15 cellular contexts compared by ENCODE assay signal in the genomic region with DNA sequence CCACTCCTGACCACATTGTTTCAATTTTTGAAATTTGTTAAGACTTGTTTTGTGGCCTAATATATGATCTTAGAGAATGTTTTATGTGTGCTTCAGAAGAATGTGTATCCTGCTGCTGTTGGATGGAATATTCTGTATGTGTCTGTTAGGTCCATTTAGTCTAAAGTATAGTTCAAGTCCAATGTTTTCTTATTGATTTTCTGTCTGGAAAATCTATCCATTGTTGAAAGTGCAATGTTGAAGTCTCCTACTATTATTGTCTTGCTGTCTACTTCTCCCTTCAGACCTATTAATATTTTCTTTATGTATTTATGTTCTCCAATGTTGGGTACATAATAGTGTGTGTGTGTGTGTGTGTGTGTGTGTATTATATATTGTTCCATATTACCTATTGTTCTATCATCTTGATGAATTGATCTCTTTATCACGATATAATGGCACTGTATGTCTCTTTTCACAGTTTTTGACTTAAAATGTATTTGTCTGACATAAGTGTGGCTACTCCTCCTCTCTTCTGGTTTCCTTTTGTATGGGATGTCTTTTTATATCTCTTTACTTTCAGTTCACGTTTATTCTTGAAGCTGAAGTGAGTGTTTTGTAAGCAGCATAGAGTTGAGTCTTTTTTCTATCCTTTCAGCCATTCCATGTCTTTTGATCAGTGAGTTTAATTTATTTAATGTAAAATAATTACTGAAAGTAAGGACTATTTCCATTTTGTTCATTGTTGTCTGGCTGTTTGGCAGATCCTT.
DNase-seq lines count a peak whose midpoint lies in the region; ATAC-seq and TF ChIP-seq lines count a peak whose summit lies in the region.
"Had no signal": no experiment of that assay in that cellular context is flagged by ENCODE, and none has a peak within 500 bp of the region (broad histone marks: within the 10 kb centered on the region; RNA-seq: fewer than 3 reads in every experiment).

No MANE protein-coding gene starts in this region.

- POLR2A ChIA-PET in CD4-positive, alpha-beta memory T cell (lab: Charles Lee; ENCODE audit: partially characterized antibody), result no interaction called here

- no peaks in the 10 kb centered on the region for H3K4me1 Mint-ChIP-seq in CD4-positive, alpha-beta memory T cell
- H3K4me1 Mint-ChIP-seq: activated T-helper 17 cell treated with anti-CD3 and anti-CD28 coated beads, Interleukin-2, amount 50 U/mL, for 72 hours; CD4-positive, CD25-positive, alpha-beta regulatory T cell had no signal

- TF ChIP-seq POLR2A in suprapubic skin (IDR thresholded peaks at IDR 0.05), result no peak
- no peak for TF ChIP-seq POLR2A in erythroblast (IDR thresholded peaks at IDR 0.05; ENCODE audit: low read length)

- intact Hi-C loops in CD4-positive, alpha-beta memory T cell (cut with micrococcal nuclease), result no loop called here

- peaks cover 15 to 20% of the 10 kb centered on the region in 2 donors for H3K27me3 Mint-ChIP-seq in CD4-positive, alpha-beta memory T cell

- ATAC-seq in GM18868 (IDR thresholded peaks at IDR 0.05; ENCODE audit: unreplicated experiment) (peak; percentile 77), HG02588 (IDR thresholded peaks at IDR 0.05; ENCODE audit: unreplicated experiment) (peak; percentile 76), HG03469 (IDR thresholded peaks at IDR 0.05; ENCODE audit: unreplicated experiment) (peak; percentile 75)
- ATAC-seq: activated CD8-positive, alpha-beta T cell treated with anti-CD3 and anti-CD28 coated beads, Interleukin-2, amount 10 ng/mL, durations not matched to agents 7 days and 5 days; activated T-helper 17 cell treated with anti-CD3 and anti-CD28 coated beads, Interleukin-2, amount 50 U/mL, for 72 hours had no signal

- no peak overlapping the region for H3K4me3 Mint-ChIP-seq in CD4-positive, alpha-beta memory T cell
- H3K4me3 Mint-ChIP-seq: activated CD8-positive, alpha-beta T cell treated with anti-CD3 and anti-CD28 coated beads, Interleukin-2, amount 10 ng/mL, durations not matched to agents 7 days and 5 days; activated T-helper 17 cell treated with anti-CD3 and anti-CD28 coated beads, Interleukin-2, amount 50 U/mL, for 72 hours; CD4-positive, CD25-positive, alpha-beta regulatory T cell had no signal

- TF ChIP-seq CTCF in GM10266 (IDR thresholded peaks at IDR 0.05; ENCODE audit: control insufficient read depth, insufficient read depth, low read depth, missing control alignments), result no peak
- no peak for TF ChIP-seq CTCF in suprapubic skin (IDR thresholded peaks at IDR 0.05)

- no peaks in the 10 kb centered on the region for H3K4me1 ChIP-seq in suprapubic skin
- no peaks in the 10 kb centered on the region for H3K4me1 ChIP-seq in CD4-positive, alpha-beta memory T cell (ENCODE audit: insufficient read depth, low read length)

- 79% methylated on average over 2 of the region's 2 CpGs for WGBS in suprapubic skin

- H3K4me3 ChIP-seq in suprapubic skin, result no peak overlapping the region
- no peak overlapping the region for H3K4me3 ChIP-seq in CD4-positive, alpha-beta memory T cell (ENCODE audit: low read length in 2 of 2)

- H3K27me3 ChIP-seq in suprapubic skin, result no peaks in the 10 kb centered on the region
- H3K27me3 ChIP-seq in CD4-positive, alpha-beta memory T cell (ENCODE audit: insufficient read depth, low read length), result no peaks in the 10 kb centered on the region

- no peak for TF ChIP-seq EP300 in suprapubic skin (IDR thresholded peaks at IDR 0.05)

- H3K9me3 ChIP-seq in suprapubic skin, result no peaks in the 10 kb centered on the region
- H3K9me3 ChIP-seq in CD4-positive, alpha-beta memory T cell (ENCODE audit: control insufficient read depth in 1 of 2, low read length in 2 of 2), result no peaks in the 10 kb centered on the region

- CTCF ChIA-PET in CD4-positive, alpha-beta memory T cell (lab: Charles Lee; ENCODE audit: partially characterized antibody), result no interaction called here

- no peaks in the 10 kb centered on the region for H3K36me3 Mint-ChIP-seq in CD4-positive, alpha-beta memory T cell
- H3K36me3 Mint-ChIP-seq: CD4-positive, CD25-positive, alpha-beta regulatory T cell had no signal

- peaks cover 0 to 3% (median 0%) of the 10 kb centered on the region in 8 donors for H3K9me3 Mint-ChIP-seq in CD4-positive, alpha-beta memory T cell
- H3K9me3 Mint-ChIP-seq: activated T-helper 17 cell treated with anti-CD3 and anti-CD28 coated beads, Interleukin-2, amount 50 U/mL, for 72 hours had no signal

- peak overlapping the region in 1 of 7 donors; percentile 66 for H3K27ac Mint-ChIP-seq in CD4-positive, alpha-beta memory T cell
- H3K27ac Mint-ChIP-seq: activated CD8-positive, alpha-beta T cell treated with anti-CD3 and anti-CD28 coated beads, Interleukin-2, amount 10 ng/mL, durations not matched to agents 7 days and 5 days; activated T-helper 17 cell treated with anti-CD3 and anti-CD28 coated beads, Interleukin-2, amount 50 U/mL, for 72 hours; CD4-positive, CD25-positive, alpha-beta regulatory T cell had no signal

- no peak overlapping the region for H3K27ac ChIP-seq in suprapubic skin
- no peak overlapping the region for H3K27ac ChIP-seq in CD4-positive, alpha-beta memory T cell (ENCODE audit: low read depth, low read length)
- H3K27ac ChIP-seq: VCaP had no signal

- no peaks in the 10 kb centered on the region for H3K36me3 ChIP-seq in suprapubic skin
- H3K36me3 ChIP-seq in CD4-positive, alpha-beta memory T cell (ENCODE audit: insufficient read depth, low read length), result no peaks in the 10 kb centered on the region

- DNase-seq in GM10266 (ENCODE audit: extremely low spot score) (peak; percentile 43), LoVo (ENCODE audit: low spot score) (no peak), suprapubic skin (ENCODE audit: low spot score in 2 of 2) (no peak), erythroblast (lab: John Stamatoyannopoulos, UW) (no peak)
- DNase-seq in CD4-positive, alpha-beta memory T cell, result no peak
- DNase-seq: activated CD8-positive, alpha-beta T cell treated with anti-CD3 and anti-CD28 coated beads, Interleukin-2, amount 10 ng/mL, durations not matched to agents 7 days and 5 days; CD4-positive, CD25-positive, alpha-beta regulatory T cell; foreskin fibroblast; NCI-H774; SW 1271 had no signal
